ENCODE assay signal across 8 cellular contexts in the genomic region with DNA sequence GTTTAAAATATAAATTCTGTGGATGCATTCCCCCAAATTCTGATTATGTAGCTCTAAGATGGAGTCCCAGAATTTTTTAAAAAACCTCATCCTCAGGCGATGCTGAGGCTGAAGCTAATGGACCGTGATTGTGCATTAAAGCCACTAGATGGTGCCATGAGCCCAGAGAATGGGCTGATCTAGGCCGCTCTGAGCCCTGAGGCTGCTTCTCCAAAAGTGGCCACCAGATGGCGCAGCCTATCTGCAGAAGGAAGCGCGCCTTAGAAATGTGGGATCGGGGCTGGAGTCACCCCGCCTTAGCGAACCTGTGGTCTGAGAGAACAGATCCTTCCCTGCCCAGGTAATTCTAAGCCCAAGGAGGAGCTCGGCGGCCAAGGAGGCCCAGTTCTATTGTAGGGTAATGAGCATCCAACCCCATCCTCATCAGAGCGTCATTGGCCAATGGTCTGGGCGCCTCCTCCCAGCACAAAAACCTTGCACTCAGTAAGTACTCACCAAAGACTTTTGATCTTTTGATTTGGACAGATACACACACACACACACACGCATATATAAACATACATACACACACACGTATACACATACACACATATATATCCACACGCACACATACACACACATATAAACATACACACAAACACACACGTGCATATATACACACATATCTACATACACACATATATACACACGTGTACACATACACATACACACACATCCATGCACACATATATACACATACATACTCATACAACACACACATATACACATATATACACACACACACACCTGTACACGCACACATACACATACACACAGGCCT. TPM values are rescaled to one million over a fixed set of nuclear protein-coding genes. Genes with fewer than 3 reads are reported as not detected.
A peak's percentile ranks its signal among the peaks of the same experiment; 100 is the strongest.
DNase-seq lines count a peak whose midpoint lies in the region; ATAC-seq, FAIRE-seq and TF ChIP-seq lines count a peak whose summit lies in the region.

No MANE protein-coding gene starts in this region.

- H3K27me3 ChIP-seq in bronchial epithelial cell (ENCODE audit: control insufficient read depth, insufficient read depth, low read length) (no peaks in the 10 kb centered on the region), kidney epithelial cell (ENCODE audit: control insufficient read depth, insufficient read depth, low read length) (no peaks in the 10 kb centered on the region)

- DNase-seq in AG10803 (ENCODE audit: low read depth) (peak; percentile 77), NCI-H2107 (lab: John Stamatoyannopoulos, UW) (peak; percentile 58), bronchial epithelial cell (ENCODE audit: low read depth) (peak; percentile 70), kidney epithelial cell (ENCODE audit: low read depth) (peak; percentile 38)
- peak; percentile 88 to 91 for DNase-seq in stimulated activated CD4-positive, alpha-beta T cell treated with anti-CD3 and anti-CD28 coated beads, Interleukin-2, amount 100 ng/mL, for 24 hours

- peak; percentile 100 for TF ChIP-seq CTCF in AG10803 (conservative IDR thresholded peaks at IDR 0.05; ENCODE audit: low read length)
- TF ChIP-seq CTCF in WI38 (IDR thresholded peaks at IDR 0.05; ENCODE audit: low read depth, low read length) = peak; percentile 96
- peak; percentile 96 for TF ChIP-seq CTCF in bronchial epithelial cell (IDR thresholded peaks at IDR 0.05; ENCODE audit: insufficient read depth, low read length, severe bottlenecking)
- TF ChIP-seq CTCF in kidney epithelial cell (IDR thresholded peaks at IDR 0.05; ENCODE audit: insufficient read depth, low read length, poor library complexity, severe bottlenecking) = peak; percentile 99

- H3K4me3 ChIP-seq in AG10803 (ENCODE audit: low read length) (peak overlapping the region; percentile 25), WI38 (ENCODE audit: low read depth, low read length) (no peak overlapping the region), bronchial epithelial cell (ENCODE audit: low read depth, low read length) (no peak overlapping the region), kidney epithelial cell (ENCODE audit: low read depth, low read length) (no peak overlapping the region)

- no peak for FAIRE-seq in bronchial epithelial cell (lab: Jason Lieb, UNC)

- ATAC-seq in GM18867 (IDR thresholded peaks at IDR 0.05; ENCODE audit: unreplicated experiment) = peak; percentile 96
- ATAC-seq in HG03064 (IDR thresholded peaks at IDR 0.05; ENCODE audit: low read depth, unreplicated experiment) = peak; percentile 94

- H3K36me3 ChIP-seq in bronchial epithelial cell (ENCODE audit: control insufficient read depth, insufficient read depth, low read length) (no peaks in the 10 kb centered on the region), kidney epithelial cell (ENCODE audit: control insufficient read depth, insufficient read depth, low read length) (no peaks in the 10 kb centered on the region)

RNA-seq across cellular contexts. Expression of a gene that starts 13.7 kb away (rescaled TPM):
- total RNA-seq in bronchial epithelial cell = 5.8 and 12.4 TPM in 2 replicates
- 188 and 216 TPM in 2 replicates for total RNA-seq in kidney epithelial cell

RNA-seq across cellular contexts. Expression of a gene that starts 43.6 kb away (rescaled TPM):
- 11.8 TPM in 2 replicates for total RNA-seq in bronchial epithelial cell
- 3.1 and 4.2 TPM in 2 replicates for total RNA-seq in kidney epithelial cell

Comparison
In these comparisons a context has a peak if more than half of its experiments do, and no peak if none do; other contexts are left out.
1. DNase-seq: peak in every context shown above with its lines; median percentile 90 in stimulated activated CD4-positive, alpha-beta T cell treated with anti-CD3 and anti-CD28 coated beads, Interleukin-2, amount 100 ng/mL, for 24 hours; 77 in AG10803; 70 in bronchial epithelial cell; 58 in NCI-H2107; 38 in kidney epithelial cell.
2. RNA of a gene that starts 13.7 kb away (total RNA-seq): 188 to 216 TPM in kidney epithelial cell; 5.8 to 12.4 TPM in bronchial epithelial cell; every median in the first group is over 10 times any median in the second.
3. Peak in every context shown above with its lines, with median percentiles within 50 percentile points of each other: CTCF ChIP-seq.